In the genomic region with DNA sequence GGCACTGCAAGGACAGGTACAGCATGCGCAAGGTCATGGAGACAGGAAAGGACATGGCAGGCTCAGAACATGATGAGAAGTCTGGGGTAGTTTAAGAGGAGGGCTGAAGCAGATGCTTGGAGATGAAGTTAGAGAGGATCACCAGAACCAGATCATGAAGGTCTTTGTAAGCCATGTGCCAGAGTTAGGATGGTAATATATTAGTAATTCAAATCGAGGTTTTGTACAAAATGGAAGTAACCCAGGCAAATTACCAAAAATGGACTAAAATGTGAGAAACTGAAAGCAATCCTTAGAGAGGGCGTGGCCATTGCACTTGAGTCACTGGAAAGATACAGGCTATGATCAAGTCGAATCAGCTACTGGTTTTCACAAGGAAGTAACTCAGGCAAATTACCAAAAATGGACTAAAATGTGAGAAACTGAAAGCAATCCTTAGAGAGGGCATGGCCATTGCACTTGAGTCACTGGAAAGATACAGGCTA, we compare ENCODE assay signal across 8 cellular contexts. TPM values are rescaled to one million over a fixed set of nuclear protein-coding genes. Genes with fewer than 3 reads are reported as not detected.
A peak's percentile ranks its signal among the peaks of the same experiment; 100 is the strongest.
DNase-seq lines count a peak whose midpoint lies in the region; ATAC-seq, FAIRE-seq and TF ChIP-seq lines count a peak whose summit lies in the region.

No MANE protein-coding gene starts in this region.

- H3K27ac ChIP-seq in ascending aorta (no peak overlapping the region), upper lobe of left lung (no peak overlapping the region)

- H3K36me3 ChIP-seq in ascending aorta (no peaks in the 10 kb centered on the region), upper lobe of left lung (no peaks in the 10 kb centered on the region)

- TF ChIP-seq EP300 in upper lobe of left lung (IDR thresholded peaks at IDR 0.05), result no peak

- intact Hi-C loops in ascending aorta (cut with DNase I), result no loop called here

- H3K27me3 ChIP-seq in ascending aorta (no peaks in the 10 kb centered on the region), upper lobe of left lung (no peaks in the 10 kb centered on the region)

- peak; percentile 69 for FAIRE-seq in GM12892 (lab: Jason Lieb, UNC)
- FAIRE-seq in H54 (lab: Jason Lieb, UNC), result peak; percentile 82

- no peak for TF ChIP-seq CTCF in ascending aorta (IDR thresholded peaks at IDR 0.05)
- TF ChIP-seq CTCF in upper lobe of left lung (IDR thresholded peaks at IDR 0.05), result no peak

- TF ChIP-seq POLR2A in GM12892 (IDR thresholded peaks at IDR 0.05; ENCODE audit: low read depth, low read length) (no peak), H54 (IDR thresholded peaks at IDR 0.05; ENCODE audit: low read depth, low read length) (no peak), upper lobe of left lung (IDR thresholded peaks at IDR 0.05) (no peak)

- no peak for DNase-seq in GM12892 (ENCODE audit: insufficient read length)
- DNase-seq in H54 (ENCODE audit: insufficient read length, low spot score), result peak; percentile 6
- peak; percentile 81 for DNase-seq in RKO (ENCODE audit: low spot score)
- DNase-seq in glomerular visceral epithelial cell (ENCODE audit: extremely low spot score), result peak; percentile 51
- no peak for DNase-seq in ascending aorta (ENCODE audit: low spot score in 2 of 2)
- DNase-seq in upper lobe of left lung, result no peak

- H3K9me3 ChIP-seq in ascending aorta (no peaks in the 10 kb centered on the region), upper lobe of left lung (no peaks in the 10 kb centered on the region)

- ATAC-seq in GM21528 (IDR thresholded peaks at IDR 0.05; ENCODE audit: low FRiP score, unreplicated experiment) (no peak), upper lobe of left lung (ENCODE audit: low FRiP score in 2 of 2) (no peak), GM21576 (IDR thresholded peaks at IDR 0.05; ENCODE audit: unreplicated experiment) (no peak)

- H3K4me3 ChIP-seq in ascending aorta, result peak overlapping the region in 1 of 2 donors; percentile 11
- H3K4me3 ChIP-seq in upper lobe of left lung, result no peak overlapping the region

- H3K4me1 ChIP-seq in ascending aorta, result no peaks in the 10 kb centered on the region
- H3K4me1 ChIP-seq in upper lobe of left lung, result peaks cover 0 to 2% (median 0%) of the 10 kb centered on the region in 4 donors

- WGBS in upper lobe of left lung, 2 donors, result 76 to 78% methylated on average over 4 of the region's 4 CpGs

RNA-seq across cellular contexts. Expression of a gene that starts 13.5 kb away (rescaled TPM):
- polyA plus RNA-seq in GM12892 (2012; ENCODE audit: missing spikeins), result not detected
- total RNA-seq in ascending aorta (0.75 TPM), upper lobe of left lung (1 to 10 TPM; 3.0 to 7.3 (median 4.7) TPM)

Comparison
In these comparisons a context has a peak if more than half of its experiments do, and no peak if none do; other contexts are left out.
1. DNase-seq: peak in H54 (single experiment), RKO (single experiment) and glomerular visceral epithelial cell (single experiment); none in GM12892 (single experiment), ascending aorta (0 of 2) and upper lobe of left lung (0 of 2).